20 cellular contexts compared by ENCODE assay signal in genomic region chr10:49158915-49159314, GRCh38. TPM values are rescaled to one million over a fixed set of nuclear protein-coding genes. Genes with fewer than 3 reads are reported as not detected.
"Had no signal": no experiment of that assay in that cellular context is flagged by ENCODE, and none has a peak within 500 bp of the region (broad histone marks: within the 10 kb centered on the region; RNA-seq: fewer than 3 reads in every experiment).

No MANE protein-coding gene starts in this region.

- H3K4me2 ChIP-seq: SK-N-SH had no signal

- DNase-seq: KG1, MG63, NCI-H1092 treated with DMSO at 0.1 percent for 48 hours, NCI-H1436, NCI-H187, NCI-H2029, NCI-H2081 treated with DMSO at 0.1 percent for 48 hours, NCI-H2171, NCI-H226, NCI-H446, NCI-H510A, NCI-H524 treated with DMSO at 0.1 percent for 48 hours, NCI-H69, NCI-H774, SHP77, SK-N-SH, SW 1271 had no signal

- H3K9me3 ChIP-seq: MG63, SK-N-SH had no signal

- H3K27ac ChIP-seq: RWPE1 had no signal

- H3K36me3 ChIP-seq: MG63 had no signal

- H3K9me2 ChIP-seq: SK-N-SH had no signal

- H3K27me3 ChIP-seq: MG63 had no signal

- H3K9ac ChIP-seq: SK-N-SH had no signal

- H3K4me3 ChIP-seq: MG63 had no signal

RNA-seq across cellular contexts. Expression of gene FAM170B, which starts 25.1 kb away (rescaled TPM):
- total RNA-seq: HT1080, SK-MEL-5 had no signal
- polyA plus RNA-seq: SK-N-SH had no signal

RNA-seq across cellular contexts. Expression of gene TMEM273, which starts 29.3 kb away (rescaled TPM):
- total RNA-seq: HT1080, SK-MEL-5 had no signal
- polyA plus RNA-seq: SK-N-SH had no signal

RNA-seq across cellular contexts. Expression of gene VSTM4, which starts 43.6 kb away (rescaled TPM):
- total RNA-seq: SK-MEL-5 had no signal
